Comparison of ENCODE assay signal across 8 cellular contexts in genomic region chr5:60743511-60744314, GRCh38.
"Had no signal": no experiment of that assay in that cellular context is flagged by ENCODE, and none has a peak within 500 bp of the region (broad histone marks: within the 10 kb centered on the region; RNA-seq: fewer than 3 reads in every experiment).

No MANE protein-coding gene starts in this region.

- FAIRE-seq: H1, H54, HTR-8/SVneo had no signal

- DNase-seq: H9, HCEC 1CT, IMR-90, KBM-7 had no signal

- ATAC-seq: GM23338 had no signal

- H2AFZ ChIP-seq: GM23338 had no signal

- H3K4me3 ChIP-seq: GM23338 had no signal

- H3K4me2 ChIP-seq: GM23338 had no signal
